Comparison of ENCODE assay signal across 19 cellular contexts in genomic region chr9:136803551-136804508, GRCh38. TPM values are rescaled to one million over a fixed set of nuclear protein-coding genes. Genes with fewer than 3 reads are reported as not detected.
DNase-seq lines count a peak whose midpoint lies in the region; ATAC-seq, FAIRE-seq and TF ChIP-seq lines count a peak whose summit lies in the region.
"Had no signal": no experiment of that assay in that cellular context is flagged by ENCODE, and none has a peak within 500 bp of the region (broad histone marks: within the 10 kb centered on the region; RNA-seq: fewer than 3 reads in every experiment).

No MANE protein-coding gene starts in this region.

- no peak for ATAC-seq in CD4-positive, CD25-positive, alpha-beta regulatory T cell (ENCODE audit: low read depth in 2 of 2)
- ATAC-seq in T-helper 17 cell = no peak
- ATAC-seq: lower lobe of right lung, PC-3, right cardiac atrium had no signal

- H3K9me3 ChIP-seq in CD4-positive, CD25-positive, alpha-beta regulatory T cell (ENCODE audit: control insufficient read depth in 2 of 2, low read length in 2 of 2) = no peaks in the 10 kb centered on the region
- H3K9me3 ChIP-seq in T-helper 17 cell (ENCODE audit: control insufficient read depth, low read length, poor library complexity, severe bottlenecking) = no peaks in the 10 kb centered on the region
- no peaks in the 10 kb centered on the region for H3K9me3 ChIP-seq in kidney (ENCODE audit: control insufficient read depth in 1 of 2, low read length in 2 of 2)
- H3K9me3 ChIP-seq: lower lobe of right lung had no signal

- no peak overlapping the region for H3K27ac ChIP-seq in CD4-positive, CD25-positive, alpha-beta regulatory T cell (ENCODE audit: insufficient read depth, low read length, poor library complexity, severe bottlenecking)
- H3K27ac ChIP-seq in kidney (ENCODE audit: low read depth in 2 of 2, low read length in 2 of 2) = no peak overlapping the region
- H3K27ac ChIP-seq: lower lobe of right lung had no signal

- H3K36me3 Mint-ChIP-seq in CD4-positive, CD25-positive, alpha-beta regulatory T cell = no peaks in the 10 kb centered on the region
- peaks cover 2% of the 10 kb centered on the region for H3K36me3 Mint-ChIP-seq in T-helper 17 cell (ENCODE audit: low read depth)

- peak overlapping the region; percentile 13 to 80 (median 48) for H3K4me3 Mint-ChIP-seq in CD4-positive, CD25-positive, alpha-beta regulatory T cell
- H3K4me3 Mint-ChIP-seq in T-helper 17 cell = peak overlapping the region; percentile 45
- H3K4me3 Mint-ChIP-seq: activated T-helper 1 cell treated with anti-CD3 and anti-CD28 coated beads, Interleukin-12 subunit alpha, Interleukin-12 subunit beta, Interleukin-2, Interleukin-4 antibody, amounts not matched to agents 30 ng/mL and 10 ng/mL and 1 ng/mL, durations not matched to agents 14 hours and 24 hours and 36 hours had no signal

- H3K27me3 Mint-ChIP-seq in CD4-positive, CD25-positive, alpha-beta regulatory T cell = peaks cover 18% of the 10 kb centered on the region
- no peaks in the 10 kb centered on the region for H3K27me3 Mint-ChIP-seq in T-helper 17 cell

- FAIRE-seq in kidney (lab: Jason Lieb, UNC) = no peak
- FAIRE-seq: urothelium cell line had no signal

- peaks cover 44% of the 10 kb centered on the region for H3K4me1 ChIP-seq in CD4-positive, CD25-positive, alpha-beta regulatory T cell (ENCODE audit: control insufficient read depth, insufficient read depth, low read length, poor library complexity, severe bottlenecking)
- peaks cover 6 to 24% of the 10 kb centered on the region in 2 donors for H3K4me1 ChIP-seq in kidney (ENCODE audit: control insufficient read depth in 1 of 2, insufficient read depth in 1 of 2, low read depth in 1 of 2, low read length in 2 of 2)

- DNase-seq in 8988T (peak; percentile 17), T-helper 17 cell (no peak), kidney (peak; percentile 65), NCI-H1417 (lab: John Stamatoyannopoulos, UW) (no peak), HT-29 (ENCODE audit: low spot score) (no peak)
- DNase-seq in CD4-positive, CD25-positive, alpha-beta regulatory T cell = no peak
- no peak for DNase-seq in stimulated activated CD4-positive, alpha-beta T cell treated with anti-CD3 and anti-CD28 coated beads, Interleukin-2, amount 100 ng/mL, for 48 hours
- DNase-seq in activated CD4-positive, CD25-positive, alpha-beta regulatory T cell treated with anti-CD3 and anti-CD28 coated beads, Interleukin-2, amount 50 U/mL, for 72 hours = no peak
- DNase-seq: activated CD4-positive, alpha-beta T cell treated with anti-CD3 and anti-CD28 coated beads for 1 hour; lower lobe of right lung; NCI-H1417 treated with DMSO at 0.1 percent for 48 hours; PC-3; stimulated activated CD4-positive, alpha-beta T cell treated with anti-CD3 and anti-CD28 coated beads, Interleukin-15, amount 100 ng/mL, for 24 hours had no signal

- no peaks in the 10 kb centered on the region for H3K27me3 ChIP-seq in CD4-positive, CD25-positive, alpha-beta regulatory T cell (ENCODE audit: control insufficient read depth, insufficient read depth, low read length)

- intact Hi-C loops in kidney (cut with DNase I) = no loop called here

- no peaks in the 10 kb centered on the region for H3K9me3 Mint-ChIP-seq in CD4-positive, CD25-positive, alpha-beta regulatory T cell
- H3K9me3 Mint-ChIP-seq: activated T-helper 1 cell treated with anti-CD3 and anti-CD28 coated beads, Interleukin-12 subunit alpha, Interleukin-12 subunit beta, Interleukin-2, Interleukin-4 antibody, amounts not matched to agents 30 ng/mL and 10 ng/mL and 1 ng/mL, durations not matched to agents 14 hours and 24 hours and 36 hours; brain had no signal

- peaks cover 0 to 40% (median 2%) of the 10 kb centered on the region in 4 donors for H3K4me1 Mint-ChIP-seq in CD4-positive, CD25-positive, alpha-beta regulatory T cell
- peaks cover 10% of the 10 kb centered on the region for H3K4me1 Mint-ChIP-seq in T-helper 17 cell

- no peak overlapping the region for H3K9ac ChIP-seq in kidney (ENCODE audit: low read length in 2 of 2)

- no peak overlapping the region for H3K4me3 ChIP-seq in CD4-positive, CD25-positive, alpha-beta regulatory T cell (ENCODE audit: low read depth, low read length)
- no peak overlapping the region for H3K4me3 ChIP-seq in kidney (ENCODE audit: low read length in 2 of 2)
- H3K4me3 ChIP-seq: lower lobe of right lung had no signal

- TF ChIP-seq CTCF in kidney (IDR thresholded peaks at IDR 0.05; ENCODE audit: borderline replicate concordance, extremely low read depth, insufficient read depth) = no peak

- no peak overlapping the region for H3K27ac Mint-ChIP-seq in CD4-positive, CD25-positive, alpha-beta regulatory T cell
- no peak overlapping the region for H3K27ac Mint-ChIP-seq in T-helper 17 cell
- H3K27ac Mint-ChIP-seq: activated T-helper 1 cell treated with anti-CD3 and anti-CD28 coated beads, Interleukin-12 subunit alpha, Interleukin-12 subunit beta, Interleukin-2, Interleukin-4 antibody, amounts not matched to agents 30 ng/mL and 10 ng/mL and 1 ng/mL, durations not matched to agents 14 hours and 24 hours and 36 hours had no signal

- no peaks in the 10 kb centered on the region for H3K36me3 ChIP-seq in CD4-positive, CD25-positive, alpha-beta regulatory T cell (ENCODE audit: control insufficient read depth, insufficient read depth, low read length)
- H3K36me3 ChIP-seq in kidney (ENCODE audit: control insufficient read depth in 1 of 2, insufficient read depth in 2 of 2, low read length in 2 of 2) = peaks cover 0 to 5% of the 10 kb centered on the region in 2 donors
- H3K36me3 ChIP-seq: lower lobe of right lung had no signal

RNA-seq across cellular contexts. Expression of gene RABL6, which starts 3.9 kb away (rescaled TPM):
- 63.6 TPM for total RNA-seq in CD4-positive, CD25-positive, alpha-beta regulatory T cell
- polyA plus RNA-seq in CD4-positive, CD25-positive, alpha-beta regulatory T cell = 10 to 100 TPM in 2 of 4 donors, 1 to 10 TPM in 2; 9.4 to 13.9 (median 10.6) TPM
- total RNA-seq in T-helper 17 cell (10 to 100 TPM; 55.6 to 59.7 TPM), kidney (70.3 TPM)
- polyA plus RNA-seq in kidney (ENCODE audit: insufficient read depth, low read depth, low replicate concordance) = 60.4 TPM
- 242 and 247 TPM in 2 replicates for total RNA-seq in HT-29 (2014; rRNA removed; shearing (Covaris generic))

RNA-seq across cellular contexts. Expression of gene CCDC183, which starts 7.7 kb away (rescaled TPM):
- total RNA-seq in CD4-positive, CD25-positive, alpha-beta regulatory T cell = 2.3 TPM
- under 1 TPM in 3 of 4 donors, not detected in 1; 0.16 to 0.72 (median 0.58) TPM for polyA plus RNA-seq in CD4-positive, CD25-positive, alpha-beta regulatory T cell
- 1 to 10 TPM; 1.8 to 2.2 TPM for total RNA-seq in T-helper 17 cell
- 0.88 TPM for total RNA-seq in kidney
- 3.1 TPM for polyA plus RNA-seq in kidney (ENCODE audit: insufficient read depth, low read depth, low replicate concordance)
- total RNA-seq in HT-29 (2014; rRNA removed; shearing (Covaris generic)) = 9.0 and 10.4 TPM in 2 replicates

RNA-seq across cellular contexts. Expression of gene TMEM141, which starts 12.7 kb away (rescaled TPM):
- 20.7 TPM for total RNA-seq in CD4-positive, CD25-positive, alpha-beta regulatory T cell
- polyA plus RNA-seq in CD4-positive, CD25-positive, alpha-beta regulatory T cell = 10 to 100 TPM; 28.2 to 39.3 (median 35.5) TPM
- 10 to 100 TPM; 16.5 to 21.8 TPM for total RNA-seq in T-helper 17 cell
- total RNA-seq in kidney = 96.5 TPM
- 403 TPM for polyA plus RNA-seq in kidney (ENCODE audit: insufficient read depth, low read depth, low replicate concordance)
- 357 and 376 TPM in 2 replicates for total RNA-seq in HT-29 (2014; rRNA removed; shearing (Covaris generic))

RNA-seq across cellular contexts. Expression of gene AJM1, which starts 38.4 kb away (rescaled TPM):
- 4.3 TPM for total RNA-seq in CD4-positive, CD25-positive, alpha-beta regulatory T cell
- under 1 TPM in 2 of 4 donors, not detected in 2; 0.10 to 0.11 TPM for polyA plus RNA-seq in CD4-positive, CD25-positive, alpha-beta regulatory T cell
- total RNA-seq in T-helper 17 cell = 1 to 10 TPM; 2.9 to 3.7 TPM
- 5.3 TPM for total RNA-seq in kidney
- polyA plus RNA-seq in kidney (ENCODE audit: insufficient read depth, low read depth, low replicate concordance) = 2.5 TPM
- 9.0 and 9.4 TPM in 2 replicates for total RNA-seq in HT-29 (2014; rRNA removed; shearing (Covaris generic))

RNA-seq across cellular contexts. Expression of gene LCN15, which starts 39.5 kb away (rescaled TPM):
- not detected for total RNA-seq in CD4-positive, CD25-positive, alpha-beta regulatory T cell
- polyA plus RNA-seq in CD4-positive, CD25-positive, alpha-beta regulatory T cell = not detected
- total RNA-seq in T-helper 17 cell (not detected), kidney (not detected)
- not detected for polyA plus RNA-seq in kidney (ENCODE audit: insufficient read depth, low read depth, low replicate concordance)
- 0.60 TPM in 1 of 2 replicates, not detected in the other for total RNA-seq in HT-29 (2014; rRNA removed; shearing (Covaris generic))
- total RNA-seq: activated CD8-positive, alpha-beta memory T cell treated with anti-CD3 and anti-CD28 coated beads for 36 hours; activated T-helper 1 cell treated with anti-CD3 and anti-CD28 coated beads, Interleukin-12 subunit alpha, Interleukin-12 subunit beta, Interleukin-2, Interleukin-4 antibody, amounts not matched to agents 30 ng/mL and 10 ng/mL and 1 ng/mL, durations not matched to agents 14 hours and 24 hours and 36 hours; lower lobe of right lung; omental fat pad; PC-3 had no signal

Comparison
In these comparisons a context has a peak if more than half of its experiments do, and no peak if none do; other contexts are left out.
1. DNase-seq: peak in 8988T (single experiment) and kidney (single experiment); none in CD4-positive, CD25-positive, alpha-beta regulatory T cell (0 of 3), T-helper 17 cell (0 of 3), NCI-H1417 (0 of 3), stimulated activated CD4-positive, alpha-beta T cell treated with anti-CD3 and anti-CD28 coated beads, Interleukin-2, amount 100 ng/mL, for 48 hours (0 of 2), activated CD4-positive, CD25-positive, alpha-beta regulatory T cell treated with anti-CD3 and anti-CD28 coated beads, Interleukin-2, amount 50 U/mL, for 72 hours (single experiment) and HT-29 (single experiment).